Comparison of ENCODE assay signal across 7 cellular contexts in genomic region chr11:46119352-46120216, GRCh38. TPM values are rescaled to one million over a fixed set of nuclear protein-coding genes. Genes with fewer than 3 reads are reported as not detected.
DNase-seq lines count a peak whose midpoint lies in the region; ATAC-seq and TF ChIP-seq lines count a peak whose summit lies in the region.

No MANE protein-coding gene starts in this region.

- H3K9ac ChIP-seq in SK-N-MC (ENCODE audit: insufficient read length) = peak overlapping the region; percentile 57

- H3K9me3 ChIP-seq in SK-N-MC (ENCODE audit: low read depth, low read length) (no peaks in the 10 kb centered on the region), left ventricle myocardium inferior (replicated peaks) (no peaks in the 10 kb centered on the region), psoas muscle (no peaks in the 10 kb centered on the region)

- intact Hi-C loops in left ventricle myocardium inferior (cut with micrococcal nuclease) (no loop called here), psoas muscle (cut with DNase I) (loop anchor here (5.0 to 10.0 kb wide), 2 partner anchors 47 to 215 kb away; no protein-coding TSS in a partner anchor)

- H3K4me1 ChIP-seq in left ventricle myocardium inferior (peaks cover 72% of the 10 kb centered on the region), psoas muscle (peaks cover 51% of the 10 kb centered on the region)

- WGBS in adipose tissue, 3 donors = 0 to 1% (median 1%) methylated on average over 38 to 56 of the region's 56 CpGs
- 0 to 2% (median 1%) methylated on average over 26 to 56 of the region's 56 CpGs for WGBS in psoas muscle, 3 donors

- H3K4me3 ChIP-seq in SK-N-MC (peak overlapping the region; percentile 97), left ventricle myocardium inferior (peak overlapping the region; percentile 86), psoas muscle (peak overlapping the region; percentile 78)

- H3K36me3 ChIP-seq in SK-N-MC (ENCODE audit: insufficient read depth, low read length) (no peaks in the 10 kb centered on the region), left ventricle myocardium inferior (no peaks in the 10 kb centered on the region), psoas muscle (ENCODE audit: insufficient read depth in 1 of 2, low read depth in 1 of 2) (no peaks in the 10 kb centered on the region)

- ATAC-seq in GM18511 (IDR thresholded peaks at IDR 0.05; ENCODE audit: unreplicated experiment) (peak; percentile 32), psoas muscle (peak in 2 of 4 donors; percentile 6 to 17), GM19035 (IDR thresholded peaks at IDR 0.05; ENCODE audit: unreplicated experiment) (no peak)

- H3K27ac ChIP-seq in SK-N-MC = peak overlapping the region; percentile 74
- peak overlapping the region; percentile 89 for H3K27ac ChIP-seq in adipose tissue (ENCODE audit: low read depth, low read length)
- H3K27ac ChIP-seq in left ventricle myocardium inferior (replicated peaks) = peak overlapping the region; percentile 97
- peak overlapping the region; percentile 87 for H3K27ac ChIP-seq in psoas muscle

- DNase-seq in HuH-7.5 (ENCODE audit: low spot score) = peak; percentile 18
- DNase-seq in SK-N-MC (ENCODE audit: low read depth, low spot score) = no peak
- DNase-seq in left ventricle myocardium inferior = peak; percentile 35
- peak; percentile 48 to 64 for DNase-seq in psoas muscle

- TF ChIP-seq CTCF in left ventricle myocardium inferior (IDR thresholded peaks at IDR 0.05; ENCODE audit: borderline replicate concordance) = no peak
- no peak for TF ChIP-seq CTCF in psoas muscle (IDR thresholded peaks at IDR 0.05)

- H3K27me3 ChIP-seq in left ventricle myocardium inferior (ENCODE audit: low read depth) = no peaks in the 10 kb centered on the region
- H3K27me3 ChIP-seq in psoas muscle (ENCODE audit: insufficient read depth in 3 of 3, low read length in 2 of 3) = no peaks in the 10 kb centered on the region

RNA-seq across cellular contexts. Expression of gene PHF21A, which starts 1.7 kb away (rescaled TPM):
- 10 to 100 TPM in 2 of 3 donors, 1 to 10 TPM in 1; 6.5 to 29.5 (median 14.0) TPM for polyA plus RNA-seq in adipose tissue
- total RNA-seq in left ventricle myocardium inferior = 36.6 TPM
- 10 to 100 TPM; 14.8 to 21.3 (median 18.0) TPM for total RNA-seq in psoas muscle
- 10 to 100 TPM in 1 of 3 donors, 1 to 10 TPM in 2; 4.1 to 20.3 (median 8.5) TPM for polyA plus RNA-seq in psoas muscle
